24 cellular contexts compared by ENCODE assay signal in genomic region chr22:29755889-29756288, GRCh38. TPM values are rescaled to one million over a fixed set of nuclear protein-coding genes. Genes with fewer than 3 reads are reported as not detected.
"Had no signal": no experiment of that assay in that cellular context is flagged by ENCODE, and none has a peak within 500 bp of the region (broad histone marks: within the 10 kb centered on the region; RNA-seq: fewer than 3 reads in every experiment).

No MANE protein-coding gene starts in this region.

- H3K9me3 ChIP-seq: ascending aorta, esophagus squamous epithelium, gastroesophageal sphincter, thoracic aorta, upper lobe of left lung had no signal

- H3K27ac ChIP-seq: ascending aorta, brain microvascular endothelial cell, coronary artery, esophagus squamous epithelium, gastroesophageal sphincter, thoracic aorta, upper lobe of left lung, VCaP had no signal

- DNase-seq: activated CD4-positive, alpha-beta T cell treated with anti-CD3 and anti-CD28 coated beads, Interleukin-2, amount 50 U/mL, for 1 hour; activated CD4-positive, CD25-positive, alpha-beta regulatory T cell treated with anti-CD3 and anti-CD28 coated beads, Interleukin-2, amount 50 U/mL, for 72 hours; activated CD8-positive, alpha-beta T cell treated with anti-CD3 and anti-CD28 coated beads, Interleukin-2, amount 10 ng/mL, durations not matched to agents 7 days and 5 days; brain microvascular endothelial cell; endodermal cell; esophagus squamous epithelium; head of caudate nucleus; naive thymus-derived CD8-positive, alpha-beta T cell; stimulated activated CD4-positive, alpha-beta T cell treated with anti-CD3 and anti-CD28 coated beads, Interleukin-4, amount 100 ng/mL, for 24 hours; stimulated activated naive CD4-positive, alpha-beta T cell treated with Interleukin-2 at 50 U/mL for 16 hours; upper lobe of left lung had no signal

- ATAC-seq: activated CD8-positive, alpha-beta T cell treated with anti-CD3 and anti-CD28 coated beads, Interleukin-2, amount 10 ng/mL, durations not matched to agents 7 days and 5 days; activated naive CD4-positive, alpha-beta T cell treated with anti-CD3 and anti-CD28 coated beads, Interleukin-2, amount 50 U/mL, for 72 hours; gastroesophageal sphincter; naive thymus-derived CD8-positive, alpha-beta T cell had no signal

- H3K27me3 ChIP-seq: ascending aorta, brain microvascular endothelial cell, esophagus squamous epithelium, gastroesophageal sphincter, upper lobe of left lung had no signal

- H3K36me3 Mint-ChIP-seq: activated naive CD4-positive, alpha-beta T cell treated with anti-CD3 and anti-CD28 coated beads, Interleukin-2, amount 50 U/mL, for 72 hours had no signal

- H3K27me3 Mint-ChIP-seq: central memory CD8-positive, alpha-beta T cell; naive thymus-derived CD8-positive, alpha-beta T cell; progenitor cell of endocrine pancreas had no signal

- H3K9me3 Mint-ChIP-seq: activated naive CD4-positive, alpha-beta T cell treated with anti-CD3 and anti-CD28 coated beads, Interleukin-2, amount 50 U/mL, for 72 hours; activated T-helper 1 cell treated with anti-CD3 and anti-CD28 coated beads, Interleukin-12 subunit alpha, Interleukin-12 subunit beta, Interleukin-2, Interleukin-4 antibody, amounts not matched to agents 30 ng/mL and 10 ng/mL and 1 ng/mL, durations not matched to agents 14 hours and 24 hours and 36 hours; central memory CD8-positive, alpha-beta T cell; endodermal cell; naive thymus-derived CD8-positive, alpha-beta T cell had no signal

- H3K36me3 ChIP-seq: brain microvascular endothelial cell had no signal

- H3K4me1 ChIP-seq: ascending aorta had no signal

- H3K4me3 ChIP-seq: ascending aorta, coronary artery, esophagus squamous epithelium, gastroesophageal sphincter, thoracic aorta, upper lobe of left lung had no signal

- H3K4me1 Mint-ChIP-seq: endodermal cell had no signal

- H3K4me3 Mint-ChIP-seq: activated CD8-positive, alpha-beta T cell treated with anti-CD3 and anti-CD28 coated beads, Interleukin-2, amount 10 ng/mL, durations not matched to agents 7 days and 5 days; activated T-helper 1 cell treated with anti-CD3 and anti-CD28 coated beads, Interleukin-12 subunit alpha, Interleukin-12 subunit beta, Interleukin-2, Interleukin-4 antibody, amounts not matched to agents 30 ng/mL and 10 ng/mL and 1 ng/mL, durations not matched to agents 14 hours and 24 hours and 36 hours; central memory CD8-positive, alpha-beta T cell; endodermal cell; naive thymus-derived CD8-positive, alpha-beta T cell had no signal

- H3K27ac Mint-ChIP-seq: activated CD8-positive, alpha-beta T cell treated with anti-CD3 and anti-CD28 coated beads, Interleukin-2, amount 10 ng/mL, durations not matched to agents 7 days and 5 days; activated naive CD4-positive, alpha-beta T cell treated with anti-CD3 and anti-CD28 coated beads, Interleukin-2, amount 50 U/mL, for 72 hours; activated T-helper 1 cell treated with anti-CD3 and anti-CD28 coated beads, Interleukin-12 subunit alpha, Interleukin-12 subunit beta, Interleukin-2, Interleukin-4 antibody, amounts not matched to agents 30 ng/mL and 10 ng/mL and 1 ng/mL, durations not matched to agents 14 hours and 24 hours and 36 hours; endodermal cell; naive thymus-derived CD8-positive, alpha-beta T cell; progenitor cell of endocrine pancreas had no signal

RNA-seq across cellular contexts. Expression of gene CABP7, which starts 36.1 kb away (rescaled TPM):
- total RNA-seq: activated CD8-positive, alpha-beta T cell treated with anti-CD3 and anti-CD28 coated beads, Interleukin-2, amount 10 ng/mL, durations not matched to agents 7 days and 5 days; activated T-helper 1 cell treated with anti-CD3 and anti-CD28 coated beads, Interleukin-12 subunit alpha, Interleukin-12 subunit beta, Interleukin-2, Interleukin-4 antibody, amounts not matched to agents 30 ng/mL and 10 ng/mL and 1 ng/mL, durations not matched to agents 14 hours and 24 hours and 36 hours; ascending aorta; lung microvascular endothelial cell; osteocyte; T-helper 2 cell treated with Interferon-gamma antibody and Interleukin-4, amounts not matched to agents 100 ng/mL and 5 ng/mL, for 36 hours had no signal
- polyA plus RNA-seq: keratinocyte had no signal
